11 cellular contexts compared by ENCODE assay signal in genomic region chr18:9113468-9114149, GRCh38. TPM values are rescaled to one million over a fixed set of nuclear protein-coding genes. Genes with fewer than 3 reads are reported as not detected.
DNase-seq lines count a peak whose midpoint lies in the region; ATAC-seq and TF ChIP-seq lines count a peak whose summit lies in the region.
"Had no signal": no experiment of that assay in that cellular context is flagged by ENCODE, and none has a peak within 500 bp of the region (broad histone marks: within the 10 kb centered on the region; RNA-seq: fewer than 3 reads in every experiment).

No MANE protein-coding gene starts in this region.

- peak overlapping the region; percentile 55 for H3K4me3 Mint-ChIP-seq in activated naive CD8-positive, alpha-beta T cell treated with anti-CD3 and anti-CD28 coated beads for 36 hours
- H3K4me3 Mint-ChIP-seq in naive B cell, result peak overlapping the region; percentile 69 to 91 (median 84)

- peaks cover 52% of the 10 kb centered on the region for H3F3A ChIP-seq in GM23248 (ENCODE audit: insufficient read depth)

- H3K27ac Mint-ChIP-seq in activated naive CD8-positive, alpha-beta T cell treated with anti-CD3 and anti-CD28 coated beads for 36 hours, result peak overlapping the region; percentile 90
- peak overlapping the region; percentile 96 to 99 (median 98) for H3K27ac Mint-ChIP-seq in naive B cell

- H3K4me1 ChIP-seq in BLaER1 (peaks cover 32% of the 10 kb centered on the region), adrenal gland (replicated peaks in 1 of 2) (peaks cover 31 to 93% of the 10 kb centered on the region in 2 donors), GM23248 (ENCODE audit: insufficient read depth) (peaks cover 55% of the 10 kb centered on the region)

- ATAC-seq in GM18505 (IDR thresholded peaks at IDR 0.05; ENCODE audit: unreplicated experiment), result no peak
- ATAC-seq in naive B cell (ENCODE audit: low read depth in 2 of 2), result peak; percentile 51 to 58
- no peak for ATAC-seq in GM21723 (IDR thresholded peaks at IDR 0.05; ENCODE audit: unreplicated experiment)

- TF ChIP-seq CTCF in brain microvascular endothelial cell (IDR thresholded peaks at IDR 0.05; ENCODE audit: low read depth, low read length, missing control alignments) (no peak), adrenal gland (IDR thresholded peaks at IDR 0.05) (no peak)

- no peak overlapping the region for H3K9ac ChIP-seq in BLaER1
- no peak overlapping the region for H3K9ac ChIP-seq in GM23248

- WGBS in adrenal gland, 4 donors, result 66 to 72% (median 68%) methylated on average over 7 of the region's 7 CpGs
- 47 to 57% methylated on average over 7 of the region's 7 CpGs for WGBS in GM23248 (ENCODE audit: low coverage in 1 of 2, low lambda C conversion rate in 2 of 2, missing lambda C conversion rate in 2 of 2), 2 experiments

- DNase-seq in activated naive CD8-positive, alpha-beta T cell treated with anti-CD3 and anti-CD28 coated beads for 36 hours, result no peak
- peak; percentile 66 for DNase-seq in naive B cell
- DNase-seq in brain microvascular endothelial cell, result no peak
- DNase-seq in adrenal gland, result no peak
- no peak for DNase-seq in GM23248
- DNase-seq: cerebellar nuclear complex; NCI-H1417; stimulated activated CD4-positive, alpha-beta T cell treated with anti-CD3 and anti-CD28 coated beads, Interleukin-4, amount 100 ng/mL, for 24 hours had no signal

- no peaks in the 10 kb centered on the region for H3K9me2 ChIP-seq in GM23248 (ENCODE audit: insufficient read depth)

- H3K79me2 ChIP-seq in GM23248 (ENCODE audit: insufficient read depth), result peaks cover 98% of the 10 kb centered on the region

- H3K27me3 Mint-ChIP-seq in activated naive CD8-positive, alpha-beta T cell treated with anti-CD3 and anti-CD28 coated beads for 36 hours, result no peaks in the 10 kb centered on the region
- H3K27me3 Mint-ChIP-seq in naive B cell, result no peaks in the 10 kb centered on the region

- peaks cover 52% of the 10 kb centered on the region for H3K36me3 ChIP-seq in BLaER1
- H3K36me3 ChIP-seq in brain microvascular endothelial cell (replicated peaks), result no peaks in the 10 kb centered on the region
- no peaks in the 10 kb centered on the region for H3K36me3 ChIP-seq in adrenal gland (replicated peaks in 1 of 2)
- no peaks in the 10 kb centered on the region for H3K36me3 ChIP-seq in GM23248 (ENCODE audit: low read depth)

- H4K20me1 ChIP-seq in BLaER1 (peaks cover 100% of the 10 kb centered on the region), GM23248 (ENCODE audit: insufficient read depth) (peaks cover 4% of the 10 kb centered on the region; the same call in 1 of the 2 replicates)

- peak overlapping the region; percentile 13; the same call in 1 of the 2 replicates for H3K4me2 ChIP-seq in BLaER1
- H3K4me2 ChIP-seq in GM23248 (ENCODE audit: unreplicated experiment), result no peak overlapping the region

- TF ChIP-seq POLR2A in GM18505 (IDR thresholded peaks at IDR 0.05; ENCODE audit: borderline replicate concordance, extremely low read depth, insufficient read depth, insufficient read length) (peak; percentile 23), adrenal gland (IDR thresholded peaks at IDR 0.05) (no peak)

- H3K27me3 ChIP-seq in BLaER1 (no peaks in the 10 kb centered on the region), brain microvascular endothelial cell (replicated peaks) (no peaks in the 10 kb centered on the region), adrenal gland (no peaks in the 10 kb centered on the region), GM23248 (replicated peaks; ENCODE audit: insufficient read depth) (no peaks in the 10 kb centered on the region)

- peaks cover 64% of the 10 kb centered on the region for H3K36me3 Mint-ChIP-seq in activated naive CD8-positive, alpha-beta T cell treated with anti-CD3 and anti-CD28 coated beads for 36 hours
- no peaks in the 10 kb centered on the region for H3K36me3 Mint-ChIP-seq in naive B cell

- H3K27ac ChIP-seq in BLaER1, result no peak overlapping the region
- no peak overlapping the region for H3K27ac ChIP-seq in brain microvascular endothelial cell
- peak overlapping the region in 1 of 5 donors; percentile 30 for H3K27ac ChIP-seq in adrenal gland
- H3K27ac ChIP-seq in GM23248, result no peak overlapping the region

- H2AFZ ChIP-seq in GM23248, result no peak overlapping the region

- H3K9me3 ChIP-seq in BLaER1, result no peaks in the 10 kb centered on the region
- no peaks in the 10 kb centered on the region for H3K9me3 ChIP-seq in adrenal gland (replicated peaks in 1 of 3)
- no peaks in the 10 kb centered on the region for H3K9me3 ChIP-seq in GM23248 (ENCODE audit: low read depth)

- H3K4me3 ChIP-seq in BLaER1, result no peak overlapping the region
- H3K4me3 ChIP-seq in brain microvascular endothelial cell (ENCODE audit: low read depth, low read length), result no peak overlapping the region
- H3K4me3 ChIP-seq in adrenal gland, result no peak overlapping the region
- H3K4me3 ChIP-seq in GM23248, result no peak overlapping the region

- H3K4me1 Mint-ChIP-seq in activated naive CD8-positive, alpha-beta T cell treated with anti-CD3 and anti-CD28 coated beads for 36 hours, result peaks cover 80% of the 10 kb centered on the region
- H3K4me1 Mint-ChIP-seq in naive B cell, result peaks cover 48 to 96% (median 77%) of the 10 kb centered on the region in 3 donors

- H3K9me3 Mint-ChIP-seq in activated naive CD8-positive, alpha-beta T cell treated with anti-CD3 and anti-CD28 coated beads for 36 hours, result peaks cover 3% of the 10 kb centered on the region
- H3K9me3 Mint-ChIP-seq in naive B cell, result no peaks in the 10 kb centered on the region

- in situ Hi-C loops in brain microvascular endothelial cell (cut with HindIII; ENCODE audit: low pct_ligation_motif_present, low sequenced_read_pairs), result no loop called here
- in situ Hi-C loops in GM23248 (cut with MboI), result no loop called here

- intact Hi-C loops in adrenal gland (cut with DNase I), result no loop called here

RNA-seq across cellular contexts. Expression of gene NDUFV2, which starts 11.1 kb away (rescaled TPM):
- total RNA-seq in activated naive CD8-positive, alpha-beta T cell treated with anti-CD3 and anti-CD28 coated beads for 36 hours, result 100 to 1,000 TPM; 302 to 307 TPM
- 100 to 1,000 TPM; 109 to 199 (median 154) TPM for polyA plus RNA-seq in naive B cell (ENCODE audit: low read depth in 6 of 6)
- total RNA-seq in adrenal gland, result 100 to 1,000 TPM; 130 to 250 (median 182) TPM
- polyA plus RNA-seq in adrenal gland, result 100 to 1,000 TPM; 347 to 569 (median 420) TPM
- total RNA-seq in GM23248 (2014; rRNA removed; shearing (Covaris generic)), result 80.7 and 99.5 TPM in 2 replicates
- polyA plus RNA-seq in GM23248 (2016; fragmentation: Nextera tagmentation; extraction: Ambion mirVana), result 205 and 208 TPM in 2 replicates

RNA-seq across cellular contexts. Expression of gene ANKRD12, which starts 23.0 kb away (rescaled TPM):
- total RNA-seq in activated naive CD8-positive, alpha-beta T cell treated with anti-CD3 and anti-CD28 coated beads for 36 hours, result 10 to 100 TPM; 33.1 to 33.9 TPM
- 10 to 100 TPM in 5 of 6 donors, 1 to 10 TPM in 1; 6.7 to 93.9 (median 27.4) TPM for polyA plus RNA-seq in naive B cell (ENCODE audit: low read depth in 6 of 6)
- total RNA-seq in adrenal gland, result 10 to 100 TPM; 19.4 to 56.8 (median 41.1) TPM
- polyA plus RNA-seq in adrenal gland, result 10 to 100 TPM; 14.1 to 91.2 (median 21.2) TPM
- total RNA-seq in GM23248 (2014; rRNA removed; shearing (Covaris generic)), result 16.5 and 29.6 TPM in 2 replicates
- 30.4 and 34.8 TPM in 2 replicates for polyA plus RNA-seq in GM23248 (2016; fragmentation: Nextera tagmentation; extraction: Ambion mirVana)

Comparison
In these comparisons a context has a peak if more than half of its experiments do, and no peak if none do; other contexts are left out.
1. ATAC-seq: peak in naive B cell (2 of 2); none in GM18505 (single experiment) and GM21723 (single experiment).